ENCODE assay signal across 17 cellular contexts in the genomic region with DNA sequence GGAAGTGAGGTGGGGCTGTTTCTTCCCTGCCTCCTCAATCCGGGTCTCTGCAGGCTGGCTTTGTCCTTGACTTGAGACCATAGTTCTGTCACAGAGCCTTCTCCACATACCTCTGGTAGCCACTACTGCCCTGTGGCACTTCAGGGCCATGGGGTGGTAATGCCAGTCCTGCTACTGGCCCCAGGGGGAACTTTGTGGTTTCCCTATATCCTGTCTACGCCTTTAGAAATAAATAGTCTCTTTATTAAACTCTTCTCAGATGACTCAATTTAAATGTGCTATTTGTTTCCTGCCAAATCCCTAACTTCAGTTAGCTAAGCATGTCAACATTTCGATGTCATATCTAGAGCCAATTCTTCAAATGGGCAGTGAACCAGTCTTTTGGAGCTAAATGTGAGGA.
DNase-seq lines count a peak whose midpoint lies in the region; ATAC-seq, FAIRE-seq and TF ChIP-seq lines count a peak whose summit lies in the region.
"Had no signal": no experiment of that assay in that cellular context is flagged by ENCODE, and none has a peak within 500 bp of the region (broad histone marks: within the 10 kb centered on the region; RNA-seq: fewer than 3 reads in every experiment).

No MANE protein-coding gene starts in this region.

- H3K9me3 ChIP-seq in MG63: no peaks in the 10 kb centered on the region
- H3K9me3 ChIP-seq in prostate gland: no peaks in the 10 kb centered on the region

- no peak for FAIRE-seq in D721Med (lab: Jason Lieb, UNC)
- FAIRE-seq: endothelial cell of umbilical vein had no signal

- H3K27me3 ChIP-seq in BJ (ENCODE audit: control insufficient read depth, insufficient read depth, low read length) (no peaks in the 10 kb centered on the region), MG63 (no peaks in the 10 kb centered on the region), prostate gland (replicated peaks; ENCODE audit: insufficient read depth) (no peaks in the 10 kb centered on the region)

- WGBS in prostate gland: 40% methylated on average over 3 of the region's 3 CpGs

- H3K4me3 ChIP-seq in BJ (ENCODE audit: low read depth, low read length) (no peak overlapping the region), MG63 (no peak overlapping the region), fibroblast of mammary gland (ENCODE audit: control insufficient read depth, low read depth, low read length) (no peak overlapping the region), prostate gland (no peak overlapping the region)

- no peak for TF ChIP-seq POLR2A in prostate gland (IDR thresholded peaks at IDR 0.05)

- POLR2A ChIA-PET in BJ (lab: Charles Lee): no interaction called here

- TF ChIP-seq CTCF in BJ (IDR thresholded peaks at IDR 0.05; ENCODE audit: insufficient read depth, low read depth, low read length) (no peak), fibroblast of mammary gland (conservative IDR thresholded peaks at IDR 0.05; ENCODE audit: control insufficient read depth, insufficient read depth, low read depth, low read length) (no peak), prostate gland (IDR thresholded peaks at IDR 0.05) (no peak), D721Med (IDR thresholded peaks at IDR 0.05; ENCODE audit: insufficient read depth, missing control alignments) (no peak)

- intact Hi-C loops in prostate gland (cut with DNase I): no loop called here

- no peaks in the 10 kb centered on the region for H3K4me1 ChIP-seq in prostate gland (replicated peaks)

- ATAC-seq in GM18909 (IDR thresholded peaks at IDR 0.05; ENCODE audit: poor library complexity, unreplicated experiment): peak; percentile 84
- ATAC-seq: Panc1 had no signal

- DNase-seq in BJ (ENCODE audit: low read depth) (peak; percentile 11), MG63 (peak; percentile 60), fibroblast of mammary gland (ENCODE audit: low read depth) (peak; percentile 24), activated T-cell treated with anti-CD3 and anti-CD28 coated beads for 4 hours (no peak), prostate gland (ENCODE audit: low spot score) (no peak), D721Med (ENCODE audit: insufficient read length, low spot score) (no peak), iPS-NIHi7 (ENCODE audit: extremely low spot score) (no peak)
- DNase-seq: activated CD4-positive, alpha-beta T cell treated with anti-CD3 and anti-CD28 coated beads, Interleukin-2, amount 10 ng/mL, durations not matched to agents 7 days and 5 days; activated naive CD4-positive, alpha-beta T cell treated with anti-CD3 and anti-CD28 coated beads, Interleukin-2, amount 10 ng/mL, durations not matched to agents 7 days and 5 days; activated T-cell treated with anti-CD3 and anti-CD28 coated beads, Interleukin-2, amount 50 U/mL, for 24 hours; COR-L47; NCI-H1048; NCI-H526 treated with DMSO at 0.1 percent for 48 hours; stimulated activated CD4-positive, alpha-beta T cell treated with anti-CD3 and anti-CD28 coated beads, Interleukin-2, amount 100 ng/mL, for 24 hours had no signal

- CTCF ChIA-PET in BJ (lab: Yijun Ruan, JAX): no interaction called here

- H3K36me3 ChIP-seq in BJ (ENCODE audit: control insufficient read depth, insufficient read depth, low read length) (no peaks in the 10 kb centered on the region), MG63 (no peaks in the 10 kb centered on the region), prostate gland (no peaks in the 10 kb centered on the region)

- no peak overlapping the region for H3K27ac ChIP-seq in prostate gland

Comparison
In these comparisons a context has a peak if more than half of its experiments do, and no peak if none do; other contexts are left out.
1. DNase-seq: peak in BJ (single experiment), MG63 (single experiment) and fibroblast of mammary gland (single experiment); none in activated T-cell treated with anti-CD3 and anti-CD28 coated beads for 4 hours (single experiment), prostate gland (single experiment), D721Med (single experiment) and iPS-NIHi7 (single experiment).